Comparison of ENCODE assay signal across 1 cellular context in the genomic region with DNA sequence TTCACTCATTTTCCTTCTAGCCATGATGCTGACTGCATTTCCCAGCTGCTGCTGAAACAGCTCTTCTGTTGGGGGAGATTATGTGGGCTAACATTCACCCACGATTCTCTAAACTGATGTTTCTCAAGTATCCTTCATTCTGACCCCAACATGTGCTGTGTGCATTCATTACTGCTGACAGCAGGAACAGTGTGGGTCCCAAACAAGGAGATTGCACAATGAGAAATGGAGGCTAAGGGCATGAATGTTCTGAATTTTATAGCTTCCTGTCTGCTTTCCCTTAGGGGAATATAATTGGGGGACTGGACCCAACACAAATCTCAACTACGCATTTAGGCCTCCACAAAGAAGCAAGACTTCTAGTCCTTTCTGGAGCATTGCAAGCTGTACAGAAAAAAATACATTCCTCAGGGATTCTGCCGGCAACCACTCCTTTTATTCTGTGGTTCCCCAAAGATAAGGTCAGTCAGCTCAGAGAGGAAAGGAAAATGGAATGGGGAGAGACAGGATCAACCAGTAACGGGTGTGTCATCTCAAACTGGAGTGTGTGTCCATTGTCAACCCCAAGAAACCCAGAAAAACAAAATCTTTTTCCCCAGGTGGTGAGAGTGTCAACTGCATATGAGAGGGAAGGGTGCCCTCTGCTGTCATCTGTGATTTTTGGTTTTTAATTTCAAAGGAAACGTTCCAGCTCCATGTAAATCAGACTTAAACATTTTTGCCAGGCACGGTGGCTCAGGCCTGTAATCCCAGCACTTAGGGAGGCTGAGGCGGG.
TF ChIP-seq lines count a peak whose summit lies in the region.

No MANE protein-coding gene starts in this region.

TF ChIP-seq in GM12878, 131 proteins besides CTCF, POLR2A, EP300 and RAD21 (continued from another document and continues in another):
- TF ChIP-seq REST (IDR thresholded peaks at IDR 0.05; ENCODE audit: low read depth, low read length) (no peak), MEF2B (IDR thresholded peaks at IDR 0.05; ENCODE audit: partially characterized antibody, poor library complexity, severe bottlenecking) (no peak), FOS (IDR thresholded peaks at IDR 0.05; ENCODE audit: borderline replicate concordance, extremely low read depth, insufficient read length) (no peak), ZNF24 (IDR thresholded peaks at IDR 0.05) (0 out of 2 replicates have a peak, but pooled peaks have one; percentile 13), ATF7 (IDR thresholded peaks at IDR 0.05; ENCODE audit: low read depth) (peak; percentile 37; the same call in 1 of the 2 replicates), EGR1 (IDR thresholded peaks at IDR 0.05; ENCODE audit: borderline replicate concordance in 1 of 2, low read depth in 2 of 2, low read length in 2 of 2) (no peak), MLLT1 (IDR thresholded peaks at IDR 0.05) (0 out of 2 replicates have a peak, but pooled peaks have one; percentile 56), SRF (IDR thresholded peaks at IDR 0.05; ENCODE audit: low read depth in 2 of 2, low read length in 2 of 2) (no peak), TARDBP (IDR thresholded peaks at IDR 0.05; ENCODE audit: borderline replicate concordance) (no peak), NBN (IDR thresholded peaks at IDR 0.05) (0 out of 2 replicates have a peak, but pooled peaks have one; percentile 65), HDGF (IDR thresholded peaks at IDR 0.05) (0 out of 2 replicates have a peak, but pooled peaks have one; percentile 10), BCL11A (IDR thresholded peaks at IDR 0.05; ENCODE audit: low read depth, low read length) (no peak), E2F4 (IDR thresholded peaks at IDR 0.05; ENCODE audit: low read depth, low read length) (no peak), NFYA (IDR thresholded peaks at IDR 0.05; ENCODE audit: borderline replicate concordance, low read depth, low read length) (no peak), CBX5 (IDR thresholded peaks at IDR 0.05; ENCODE audit: low read depth) (0 out of 2 replicates have a peak, but pooled peaks have one; percentile 57), LARP7 (IDR thresholded peaks at IDR 0.05) (no peak), ZBTB4 (CRISPR knock-in tag; IDR thresholded peaks at IDR 0.05) (no peak), TCF12 (IDR thresholded peaks at IDR 0.05; ENCODE audit: low read depth, low read length) (peak; percentile 34; the same call in 1 of the 2 replicates), ZNF687 (IDR thresholded peaks at IDR 0.05) (peak; percentile 65; the same call in 1 of the 2 replicates), MAX (IDR thresholded peaks at IDR 0.05; ENCODE audit: low read depth, low read length) (no peak), CREM (IDR thresholded peaks at IDR 0.05; ENCODE audit: low read depth) (no peak), JUND (IDR thresholded peaks at IDR 0.05; ENCODE audit: low read depth, low read length) (no peak), IKZF2 (IDR thresholded peaks at IDR 0.05) (peak in 1 of 2 experiments; percentile 24; a peak in 3 of 4 replicates), SKIL (IDR thresholded peaks at IDR 0.05; ENCODE audit: low read depth, poor library complexity, severe bottlenecking) (no peak), POLR2AphosphoS5 (IDR thresholded peaks at IDR 0.05; ENCODE audit: low read length) (no peak), HCFC1 (IDR thresholded peaks at IDR 0.05; ENCODE audit: low read length) (no peak), CHD1 (IDR thresholded peaks at IDR 0.05; ENCODE audit: low read depth, low read length) (no peak), YY1 (IDR thresholded peaks at IDR 0.05; ENCODE audit: low read depth, low read length) (peak; percentile 36; the same call in 1 of the 2 replicates), NFIC (IDR thresholded peaks at IDR 0.05; ENCODE audit: low read depth, low read length) (peak; percentile 41; the same call in 1 of the 2 replicates), MTA3 (IDR thresholded peaks at IDR 0.05; ENCODE audit: borderline replicate concordance, low read length) (no peak; the same call in 1 of the 2 replicates), POLR2AphosphoS2 (IDR thresholded peaks at IDR 0.05; ENCODE audit: low read depth, low read length) (no peak), IKZF1 (conservative IDR thresholded peaks at IDR 0.05) (peak; percentile 46; the same call in 1 of the 2 replicates), STAT1 (conservative IDR thresholded peaks at IDR 0.05) (peak; percentile 20; the same call in 1 of the 2 replicates), GATAD2B (conservative IDR thresholded peaks at IDR 0.05; ENCODE audit: low read depth) (no peak), GABPA (IDR thresholded peaks at IDR 0.05; ENCODE audit: low read depth) (no peak)
- TF ChIP-seq, protein P1, sequence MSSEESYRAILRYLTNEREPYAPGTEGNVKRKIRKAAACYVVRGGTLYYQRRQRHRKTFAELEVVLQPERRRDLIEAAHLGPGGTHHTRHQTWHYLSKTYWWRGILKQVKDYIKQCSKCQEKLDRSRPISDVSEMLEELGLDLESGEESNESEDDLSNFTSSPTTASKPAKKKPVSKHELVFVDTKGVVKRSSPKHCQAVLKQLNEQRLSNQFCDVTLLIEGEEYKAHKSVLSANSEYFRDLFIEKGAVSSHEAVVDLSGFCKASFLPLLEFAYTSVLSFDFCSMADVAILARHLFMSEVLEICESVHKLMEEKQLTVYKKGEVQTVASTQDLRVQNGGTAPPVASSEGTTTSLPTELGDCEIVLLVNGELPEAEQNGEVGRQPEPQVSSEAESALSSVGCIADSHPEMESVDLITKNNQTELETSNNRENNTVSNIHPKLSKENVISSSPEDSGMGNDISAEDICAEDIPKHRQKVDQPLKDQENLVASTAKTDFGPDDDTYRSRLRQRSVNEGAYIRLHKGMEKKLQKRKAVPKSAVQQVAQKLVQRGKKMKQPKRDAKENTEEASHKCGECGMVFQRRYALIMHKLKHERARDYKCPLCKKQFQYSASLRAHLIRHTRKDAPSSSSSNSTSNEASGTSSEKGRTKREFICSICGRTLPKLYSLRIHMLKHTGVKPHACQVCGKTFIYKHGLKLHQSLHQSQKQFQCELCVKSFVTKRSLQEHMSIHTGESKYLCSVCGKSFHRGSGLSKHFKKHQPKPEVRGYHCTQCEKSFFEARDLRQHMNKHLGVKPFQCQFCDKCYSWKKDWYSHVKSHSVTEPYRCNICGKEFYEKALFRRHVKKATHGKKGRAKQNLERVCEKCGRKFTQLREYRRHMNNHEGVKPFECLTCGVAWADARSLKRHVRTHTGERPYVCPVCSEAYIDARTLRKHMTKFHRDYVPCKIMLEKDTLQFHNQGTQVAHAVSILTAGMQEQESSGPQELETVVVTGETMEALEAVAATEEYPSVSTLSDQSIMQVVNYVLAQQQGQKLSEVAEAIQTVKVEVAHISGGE (CRISPR knock-in tag; IDR thresholded peaks at IDR 0.05), result no peak
